In the genomic region with DNA sequence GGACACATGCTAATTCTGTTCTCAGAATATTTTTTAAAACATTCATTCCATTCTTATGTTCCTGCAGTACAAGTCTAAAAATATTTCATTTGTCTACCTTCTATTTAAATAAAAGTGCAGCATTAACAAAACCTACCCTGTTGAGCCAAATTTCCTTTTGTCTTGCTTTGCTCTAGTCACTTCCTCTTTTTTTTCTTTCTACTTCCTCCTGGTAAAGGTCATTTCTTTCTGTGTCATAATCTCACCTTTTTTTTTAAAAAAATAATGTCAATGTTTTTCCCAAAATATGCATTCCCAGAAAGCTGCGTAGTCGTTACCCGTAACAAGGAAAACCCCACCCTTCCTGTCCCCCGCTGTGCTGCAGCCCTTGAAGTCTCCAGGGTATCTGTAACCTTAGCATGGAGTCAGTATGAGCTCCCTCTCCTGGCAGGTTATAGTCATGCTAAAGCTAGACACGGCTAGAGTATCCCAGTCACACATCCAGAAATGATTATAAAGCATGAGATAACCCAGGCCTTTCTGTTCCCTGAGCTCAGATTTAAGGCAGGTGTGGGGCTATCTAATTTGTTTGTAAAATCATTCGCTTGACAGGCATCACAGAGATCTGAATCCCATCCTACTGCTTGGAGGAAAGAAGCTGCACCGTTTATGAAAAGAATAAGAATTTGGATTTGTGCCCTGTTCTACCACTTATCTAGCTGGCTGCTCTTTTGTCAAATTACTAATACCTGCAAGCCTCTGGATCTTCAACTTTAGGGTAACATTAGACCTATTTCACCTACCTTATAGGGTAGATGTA, we compare ENCODE assay signal across 8 cellular contexts. TPM values are rescaled to one million over a fixed set of nuclear protein-coding genes. Genes with fewer than 3 reads are reported as not detected.
DNase-seq lines count a peak whose midpoint lies in the region; ATAC-seq and TF ChIP-seq lines count a peak whose summit lies in the region.

No MANE protein-coding gene starts in this region.

- POLR2A ChIA-PET in CD8-positive, alpha-beta T cell (lab: Charles Lee): interaction anchor here (0.7 to 2.1 kb wide), 4 partner anchors 9 to 152 kb away, joined by 3 to 11 read pairs (median 6); partner anchors contain the start of gene PICALM
- POLR2A ChIA-PET in activated CD4-positive, alpha-beta T cell treated with anti-CD3 and anti-CD28 coated beads, Interleukin-2, amount 10 ng/mL, durations not matched to agents 7 days and 5 days (lab: Charles Lee): interaction anchor here (0.6 to 1.2 kb wide), 3 partner anchors 52 to 815 kb away, joined by 3 to 4 read pairs (median 4); partner anchors contain the start of gene PICALM

- H4K91ac ChIP-seq in mesenchymal stem cell (ENCODE audit: low read length): no peak overlapping the region

- H3K4me3 ChIP-seq in CD8-positive, alpha-beta T cell (ENCODE audit: low read depth, low read length): peak overlapping the region; percentile 54
- peak overlapping the region in 1 of 2 experiments; percentile 16 for H3K4me3 ChIP-seq in mesenchymal stem cell (ENCODE audit: insufficient read depth in 1 of 2, low read depth in 1 of 2, low read length in 2 of 2)

- intact Hi-C loops in CD8-positive, alpha-beta T cell (cut with DNase I, micrococcal nuclease): loop anchor here (1.0 to 5.0 kb wide), 5 partner anchors 56 to 598 kb away; partner anchors contain the start of genes CCDC83 (in 2 of the 2) and PICALM (in 1 of the 2)

- no peaks in the 10 kb centered on the region for H3K36me3 ChIP-seq in CD8-positive, alpha-beta T cell (ENCODE audit: insufficient read depth, low read length)
- H3K36me3 ChIP-seq in mesenchymal stem cell (ENCODE audit: control insufficient read depth in 1 of 2, insufficient read depth in 2 of 2, low read depth in 1 of 2, low read length in 2 of 2): no peaks in the 10 kb centered on the region

- H3K4me1 Mint-ChIP-seq in CD8-positive, alpha-beta T cell (ENCODE audit: low read depth): peaks cover 15% of the 10 kb centered on the region
- H3K4me1 Mint-ChIP-seq in activated CD4-positive, alpha-beta T cell treated with anti-CD3 and anti-CD28 coated beads, Interleukin-2, amount 10 ng/mL, durations not matched to agents 7 days and 5 days: peaks cover 18% of the 10 kb centered on the region
- peaks cover 7 to 15% of the 10 kb centered on the region in 2 donors for H3K4me1 Mint-ChIP-seq in effector memory CD8-positive, alpha-beta T cell (ENCODE audit: low read depth in 2 of 2)

- WGBS in mesenchymal stem cell: 9% methylated on average over 5 of the region's 7 CpGs

- no peak overlapping the region for H3K27ac ChIP-seq in CD8-positive, alpha-beta T cell (ENCODE audit: low read depth, low read length)
- no peak overlapping the region for H3K27ac ChIP-seq in mesenchymal stem cell (ENCODE audit: low read length, poor library complexity, severe bottlenecking)

- no peak overlapping the region for H3K4ac ChIP-seq in mesenchymal stem cell (ENCODE audit: low read depth in 1 of 2, low read length in 2 of 2)

- peak; percentile 100 for ATAC-seq in CD8-positive, alpha-beta T cell
- ATAC-seq in GM19397 (IDR thresholded peaks at IDR 0.05; ENCODE audit: unreplicated experiment) (peak; percentile 92), HG03520 (IDR thresholded peaks at IDR 0.05; ENCODE audit: unreplicated experiment) (peak; percentile 95)
- ATAC-seq in effector memory CD8-positive, alpha-beta T cell (replicated peaks): peak; percentile 100

- H4K8ac ChIP-seq in mesenchymal stem cell (ENCODE audit: low read length): no peak overlapping the region

- peak; percentile 80 for TF ChIP-seq CTCF in CD8-positive, alpha-beta T cell (IDR thresholded peaks at IDR 0.05)

- H2AFZ ChIP-seq in mesenchymal stem cell (ENCODE audit: low read depth, low read length): no peak overlapping the region

- H3K4me3 Mint-ChIP-seq in CD8-positive, alpha-beta T cell: peak overlapping the region; percentile 83
- peak overlapping the region; percentile 70 for H3K4me3 Mint-ChIP-seq in activated CD4-positive, alpha-beta T cell treated with anti-CD3 and anti-CD28 coated beads, Interleukin-2, amount 10 ng/mL, durations not matched to agents 7 days and 5 days
- peak overlapping the region; percentile 70 to 91 for H3K4me3 Mint-ChIP-seq in effector memory CD8-positive, alpha-beta T cell

- no peak overlapping the region for H3K14ac ChIP-seq in mesenchymal stem cell (ENCODE audit: low read length in 2 of 2)

- no peak overlapping the region for H2AK5ac ChIP-seq in mesenchymal stem cell (ENCODE audit: low read length, severe bottlenecking)

- no peak overlapping the region for H3K23ac ChIP-seq in mesenchymal stem cell (ENCODE audit: low read length in 2 of 2)

- H2BK12ac ChIP-seq in mesenchymal stem cell (ENCODE audit: low read length in 2 of 2): no peak overlapping the region

- H3K9me3 Mint-ChIP-seq in CD8-positive, alpha-beta T cell: no peaks in the 10 kb centered on the region
- peaks cover 3% of the 10 kb centered on the region for H3K9me3 Mint-ChIP-seq in activated CD4-positive, alpha-beta T cell treated with anti-CD3 and anti-CD28 coated beads, Interleukin-2, amount 10 ng/mL, durations not matched to agents 7 days and 5 days
- no peaks in the 10 kb centered on the region for H3K9me3 Mint-ChIP-seq in effector memory CD8-positive, alpha-beta T cell

- H2BK15ac ChIP-seq in mesenchymal stem cell (ENCODE audit: low read depth, poor library complexity, severe bottlenecking): peak overlapping the region; percentile 20

- H3K9me3 ChIP-seq in CD8-positive, alpha-beta T cell (ENCODE audit: low read length): no peaks in the 10 kb centered on the region
- no peaks in the 10 kb centered on the region for H3K9me3 ChIP-seq in mesenchymal stem cell (ENCODE audit: control insufficient read depth, low read length)

- no peak overlapping the region for H3K18ac ChIP-seq in mesenchymal stem cell (ENCODE audit: low read depth in 1 of 2, low read length in 2 of 2)

- H3K4me2 ChIP-seq in mesenchymal stem cell (ENCODE audit: low read length, poor library complexity, severe bottlenecking): no peak overlapping the region

- no peaks in the 10 kb centered on the region for H3K36me3 Mint-ChIP-seq in CD8-positive, alpha-beta T cell
- peaks cover 5% of the 10 kb centered on the region for H3K36me3 Mint-ChIP-seq in activated CD4-positive, alpha-beta T cell treated with anti-CD3 and anti-CD28 coated beads, Interleukin-2, amount 10 ng/mL, durations not matched to agents 7 days and 5 days (ENCODE audit: low read depth)
- no peaks in the 10 kb centered on the region for H3K36me3 Mint-ChIP-seq in effector memory CD8-positive, alpha-beta T cell (ENCODE audit: insufficient read depth)

- H3K4me1 ChIP-seq in CD8-positive, alpha-beta T cell (ENCODE audit: insufficient read depth, low read length): peaks cover 6% of the 10 kb centered on the region
- H3K4me1 ChIP-seq in mesenchymal stem cell (ENCODE audit: control insufficient read depth, insufficient read depth, low read depth, low read length): no peaks in the 10 kb centered on the region

- H3K27me3 Mint-ChIP-seq in CD8-positive, alpha-beta T cell (ENCODE audit: low read depth): no peaks in the 10 kb centered on the region
- H3K27me3 Mint-ChIP-seq in activated CD4-positive, alpha-beta T cell treated with anti-CD3 and anti-CD28 coated beads, Interleukin-2, amount 10 ng/mL, durations not matched to agents 7 days and 5 days: peaks cover 9% of the 10 kb centered on the region
- H3K27me3 Mint-ChIP-seq in effector memory CD8-positive, alpha-beta T cell: no peaks in the 10 kb centered on the region

- peak overlapping the region; percentile 59 for H3K9ac ChIP-seq in mesenchymal stem cell (ENCODE audit: low read length)

- no peak overlapping the region for H2BK5ac ChIP-seq in mesenchymal stem cell (ENCODE audit: low read depth, low read length, poor library complexity, severe bottlenecking)

- no peaks in the 10 kb centered on the region for H3K27me3 ChIP-seq in CD8-positive, alpha-beta T cell (ENCODE audit: insufficient read depth, low read length)
- no peaks in the 10 kb centered on the region for H3K27me3 ChIP-seq in mesenchymal stem cell (ENCODE audit: control insufficient read depth in 1 of 2, insufficient read depth in 1 of 2, low read length in 2 of 2)

- H3K79me1 ChIP-seq in mesenchymal stem cell (replicated peaks; ENCODE audit: low read length, poor library complexity, severe bottlenecking): peaks cover 2% of the 10 kb centered on the region

- DNase-seq in CD8-positive, alpha-beta T cell: peak; percentile 26 to 74 (median 57)
- DNase-seq in NCI-H526 treated with DMSO at 0.1 percent for 48 hours (lab: John Stamatoyannopoulos, UW) (peak; percentile 93), mesenchymal stem cell (peak; percentile 80)
- peak; percentile 80 for DNase-seq in activated CD4-positive, alpha-beta T cell treated with anti-CD3 and anti-CD28 coated beads, Interleukin-2, amount 10 ng/mL, durations not matched to agents 7 days and 5 days
- DNase-seq in effector memory CD8-positive, alpha-beta T cell: peak; percentile 60 to 70 (median 62)
- DNase-seq in stimulated activated CD8-positive, alpha-beta memory T cell treated with anti-CD3 and anti-CD28 coated beads, Interleukin-2, amount 100 ng/mL, for 48 hours (ENCODE audit: low read depth in 2 of 2): peak; percentile 26 to 35

- CTCF ChIA-PET in CD8-positive, alpha-beta T cell (lab: Charles Lee): interaction anchor here (0.6 to 15.1 kb wide), 46 partner anchors 9 to 592 kb away, joined by 3 to 211 read pairs (median 4); partner anchors contain the start of genes CCDC83 and PICALM
- CTCF ChIA-PET in activated CD4-positive, alpha-beta T cell treated with anti-CD3 and anti-CD28 coated beads, Interleukin-2, amount 10 ng/mL, durations not matched to agents 7 days and 5 days (lab: Charles Lee): interaction anchor here (0.6 to 2.5 kb wide), 40 partner anchors 9 to 339 kb away, joined by 3 to 23 read pairs (median 5); partner anchors contain the start of genes CCDC83, HIKESHI and PICALM

- no peak overlapping the region for H2BK120ac ChIP-seq in mesenchymal stem cell (ENCODE audit: low read depth, low read length)

- H3K27ac Mint-ChIP-seq in CD8-positive, alpha-beta T cell: peak overlapping the region; percentile 73
- peak overlapping the region; percentile 63 for H3K27ac Mint-ChIP-seq in activated CD4-positive, alpha-beta T cell treated with anti-CD3 and anti-CD28 coated beads, Interleukin-2, amount 10 ng/mL, durations not matched to agents 7 days and 5 days
- peak overlapping the region; percentile 8 to 91 for H3K27ac Mint-ChIP-seq in effector memory CD8-positive, alpha-beta T cell

RNA-seq across cellular contexts. Expression of gene EED, which starts 51.1 kb away (rescaled TPM):
- 10 to 100 TPM; 23.5 to 24.7 TPM for total RNA-seq in CD8-positive, alpha-beta T cell
- total RNA-seq in activated CD4-positive, alpha-beta T cell treated with anti-CD3 and anti-CD28 coated beads, Interleukin-2, amount 10 ng/mL, durations not matched to agents 7 days and 5 days: 10 to 100 TPM; 46.3 to 50.3 TPM
- polyA plus RNA-seq in mesenchymal stem cell (2013, experiment 1 of 2): 7.9 TPM
- 7.9 TPM for polyA plus RNA-seq in mesenchymal stem cell (2013, experiment 2 of 2)

Comparison
In these comparisons a context has a peak if more than half of its experiments do, and no peak if none do; other contexts are left out.
1. DNase-seq: peak in every context shown above with its lines; median percentile 93 in NCI-H526 treated with DMSO at 0.1 percent for 48 hours; 80 in activated CD4-positive, alpha-beta T cell treated with anti-CD3 and anti-CD28 coated beads, Interleukin-2, amount 10 ng/mL, durations not matched to agents 7 days and 5 days; 80 in mesenchymal stem cell; 62 in effector memory CD8-positive, alpha-beta T cell; 57 in CD8-positive, alpha-beta T cell; 30 in stimulated activated CD8-positive, alpha-beta memory T cell treated with anti-CD3 and anti-CD28 coated beads, Interleukin-2, amount 100 ng/mL, for 48 hours.